Comparison of ENCODE assay signal across 31 cellular contexts in genomic region chr6:7559196-7559595, GRCh38. TPM values are rescaled to one million over a fixed set of nuclear protein-coding genes. Genes with fewer than 3 reads are reported as not detected.
DNase-seq lines count a peak whose midpoint lies in the region; TF ChIP-seq lines count a peak whose summit lies in the region.
"Had no signal": no experiment of that assay in that cellular context is flagged by ENCODE, and none has a peak within 500 bp of the region (broad histone marks: within the 10 kb centered on the region; RNA-seq: fewer than 3 reads in every experiment).

No MANE protein-coding gene starts in this region.

- H3K4me3 Mint-ChIP-seq in Caco-2 (ENCODE audit: unreplicated experiment) (peak overlapping the region; percentile 15), MCF 10A (ENCODE audit: unreplicated experiment) (peak overlapping the region; percentile 3)
- H3K4me3 Mint-ChIP-seq: activated naive CD8-positive, alpha-beta T cell treated with anti-CD3 and anti-CD28 coated beads for 36 hours; CD14-positive monocyte had no signal

- H3K79me2 ChIP-seq in hepatocyte, result peaks cover 44% of the 10 kb centered on the region
- peaks cover 6% of the 10 kb centered on the region for H3K79me2 ChIP-seq in trophoblast cell (ENCODE audit: control insufficient read depth, insufficient read depth, low read length, poor library complexity)

- H2BK120ac ChIP-seq in trophoblast cell (ENCODE audit: insufficient read depth, low read length, poor library complexity), result no peak overlapping the region

- H2BK5ac ChIP-seq in trophoblast cell (ENCODE audit: low read depth, low read length, poor library complexity), result peak overlapping the region; percentile 31

- no peaks in the 10 kb centered on the region for H3K9me2 ChIP-seq in hepatocyte (replicated peaks; ENCODE audit: insufficient read depth)

- H3K4ac ChIP-seq in trophoblast cell (ENCODE audit: low read depth, low read length), result no peak overlapping the region

- H3K27me3 ChIP-seq in Caco-2 (replicated peaks; ENCODE audit: control insufficient read depth, insufficient read depth, low read length) (no peaks in the 10 kb centered on the region), hepatocyte (no peaks in the 10 kb centered on the region), trophoblast cell (ENCODE audit: insufficient read depth, low read length) (no peaks in the 10 kb centered on the region), A673 (replicated peaks; ENCODE audit: insufficient read depth, low read depth, low read length, poor library complexity) (peaks cover 4% of the 10 kb centered on the region)

- no peak for TF ChIP-seq CTCF in Caco-2 (IDR thresholded peaks at IDR 0.05; ENCODE audit: insufficient read depth in 1 of 2, low read depth in 1 of 2, low read length in 1 of 2, severe bottlenecking in 1 of 2, unreplicated experiment in 1 of 2)
- no peak for TF ChIP-seq CTCF in MCF 10A (IDR thresholded peaks at IDR 0.05; ENCODE audit: unreplicated experiment)
- no peak for TF ChIP-seq CTCF in hepatocyte (IDR thresholded peaks at IDR 0.05; ENCODE audit: poor library complexity)
- TF ChIP-seq CTCF in A673 (conservative IDR thresholded peaks at IDR 0.05; ENCODE audit: low read depth, low read length), result no peak

- H3K27me3 Mint-ChIP-seq in Caco-2 (ENCODE audit: insufficient read depth, unreplicated experiment) (no peaks in the 10 kb centered on the region), MCF 10A (ENCODE audit: insufficient read depth, unreplicated experiment) (no peaks in the 10 kb centered on the region)

- H3K4me1 ChIP-seq in Caco-2 (peaks cover 42% of the 10 kb centered on the region), hepatocyte (ENCODE audit: insufficient read depth) (peaks cover 5% of the 10 kb centered on the region), trophoblast cell (ENCODE audit: control insufficient read depth in 1 of 2, insufficient read depth in 2 of 2, low read length in 2 of 2) (peaks cover 3 to 6% of the 10 kb centered on the region in 2 experiments), A673 (ENCODE audit: insufficient read depth, low read length, poor library complexity, severe bottlenecking) (no peaks in the 10 kb centered on the region)
- H3K4me1 ChIP-seq: gastrocnemius medialis, sigmoid colon had no signal

- H3K4me1 Mint-ChIP-seq in Caco-2 (ENCODE audit: low read depth, unreplicated experiment) (peaks cover 31% of the 10 kb centered on the region), MCF 10A (ENCODE audit: insufficient read depth, unreplicated experiment) (peaks cover 33% of the 10 kb centered on the region)
- H3K4me1 Mint-ChIP-seq: activated naive CD8-positive, alpha-beta T cell treated with anti-CD3 and anti-CD28 coated beads for 36 hours; CD14-positive monocyte had no signal

- no peak overlapping the region for H3K4me3 ChIP-seq in Caco-2 (ENCODE audit: low read depth, low read length)
- no peak overlapping the region for H3K4me3 ChIP-seq in hepatocyte
- no peak overlapping the region for H3K4me3 ChIP-seq in trophoblast cell (ENCODE audit: low read depth, low read length)
- no peak overlapping the region for H3K4me3 ChIP-seq in A673 (ENCODE audit: low read depth, low read length, poor library complexity, severe bottlenecking)
- H3K4me3 ChIP-seq: coronary artery, gastrocnemius medialis, sigmoid colon, upper lobe of right lung had no signal

- 90% methylated on average over 6 of the region's 6 CpGs for WGBS in hepatocyte (ENCODE audit: low lambda C conversion rate, missing lambda C conversion rate)
- no CpG with 5 or more reads among the region's 6 CpGs for WGBS in trophoblast cell (ENCODE audit: extremely low coverage, insufficient coverage, insufficient read length)

- H4K20me1 ChIP-seq in hepatocyte (ENCODE audit: insufficient read depth, poor library complexity, severe bottlenecking), result no peaks in the 10 kb centered on the region

- peaks cover 2% of the 10 kb centered on the region for H3K79me1 ChIP-seq in trophoblast cell (ENCODE audit: low read length)

- DNase-seq in Caco-2, result no peak
- no peak for DNase-seq in MCF 10A (ENCODE audit: unreplicated experiment)
- no peak for DNase-seq in hepatocyte (ENCODE audit: low spot score)
- DNase-seq in trophoblast cell, result peak in 1 of 2 donors; percentile 23
- no peak for DNase-seq in A673 (ENCODE audit: low spot score)
- no peak for DNase-seq in HK-2 (ENCODE audit: unreplicated experiment)
- DNase-seq in activated CD4-positive, CD25-positive, alpha-beta regulatory T cell treated with anti-CD3 and anti-CD28 coated beads, Interleukin-2, amount 50 U/mL, for 72 hours, result no peak
- no peak for DNase-seq in activated CD4-positive, alpha-beta T cell treated with anti-CD3 and anti-CD28 coated beads, Interleukin-2, amount 50 U/mL, for 4 hours
- DNase-seq: activated CD4-positive, alpha-beta T cell treated with anti-CD3 and anti-CD28 coated beads for 48 hours; activated CD8-positive, alpha-beta memory T cell treated with anti-CD3 and anti-CD28 coated beads for 24 hours; activated gamma-delta T cell; activated naive CD8-positive, alpha-beta T cell treated with anti-CD3 and anti-CD28 coated beads for 36 hours; activated T-cell treated with anti-CD3 and anti-CD28 coated beads, Interleukin-2, amount 50 U/mL, for 1 hour; aorta; DND-41; effector memory CD4-positive, alpha-beta T cell; gastrocnemius medialis; GF-D8; hippocampal formation; IMR-90; left colon; mesenchymal stem cell; MV-4-11; NCI-H1436; sigmoid colon; stimulated activated CD4-positive, alpha-beta T cell treated with anti-CD3 and anti-CD28 coated beads, Interleukin-4, amount 100 ng/mL, for 4 hours; upper lobe of right lung; WERI-Rb-1 had no signal

- no peak overlapping the region for H4K12ac ChIP-seq in trophoblast cell (ENCODE audit: low read depth, low read length)

- H3K4me2 ChIP-seq in hepatocyte (no peak overlapping the region), trophoblast cell (ENCODE audit: low read length) (no peak overlapping the region)

- H3K27ac ChIP-seq in hepatocyte, result peak overlapping the region; percentile 80
- peak overlapping the region; percentile 50 for H3K27ac ChIP-seq in trophoblast cell (ENCODE audit: low read depth, low read length)
- H3K27ac ChIP-seq in A673 (ENCODE audit: low read depth, low read length, poor library complexity, severe bottlenecking), result no peak overlapping the region
- H3K27ac ChIP-seq: coronary artery, gastrocnemius medialis, neutrophil, sigmoid colon, upper lobe of right lung, WERI-Rb-1 had no signal

- no peak overlapping the region for H2AK5ac ChIP-seq in trophoblast cell (ENCODE audit: low read length)

- H3K23ac ChIP-seq in trophoblast cell (ENCODE audit: low read length), result peak overlapping the region; percentile 83

- intact Hi-C loops in Caco-2 (cut with micrococcal nuclease; ENCODE audit: unreplicated experiment) (no loop called here), MCF 10A (cut with micrococcal nuclease) (no loop called here), A673 (cut with micrococcal nuclease; ENCODE audit: unreplicated experiment) (no loop called here)

- no peak overlapping the region for H4K8ac ChIP-seq in trophoblast cell (ENCODE audit: low read depth, low read length)

- no peak overlapping the region for H2AFZ ChIP-seq in hepatocyte
- H2AFZ ChIP-seq in trophoblast cell (ENCODE audit: insufficient read depth, low read length, poor library complexity), result no peak overlapping the region

- H4K91ac ChIP-seq in trophoblast cell (ENCODE audit: low read depth, low read length), result no peak overlapping the region

- H3K18ac ChIP-seq in trophoblast cell (ENCODE audit: low read length), result no peak overlapping the region

- POLR2A ChIA-PET in Caco-2 (lab: Charles Lee), result interaction anchor here (0.6 to 1.3 kb wide), 2 partner anchors 11 to 22 kb away, joined by 3 to 5 read pairs; no protein-coding TSS in a partner anchor
- POLR2A ChIA-PET in MCF 10A (lab: Yijun Ruan, JAX), result interaction anchor here (0.9 to 29.8 kb wide), 10 partner anchors 10 to 169 kb away, joined by 3 to 872 read pairs (median 21); partner anchors contain the start of genes CAGE1, DSP and RIOK1
- POLR2A ChIA-PET in A673 (lab: Charles Lee; ENCODE audit: low non-redundant PET), result no interaction called here

- H3K36me3 ChIP-seq in Caco-2 (ENCODE audit: control insufficient read depth, insufficient read depth, low read length), result peaks cover 9% of the 10 kb centered on the region
- H3K36me3 ChIP-seq in hepatocyte (replicated peaks; ENCODE audit: insufficient read depth, low read depth), result no peaks in the 10 kb centered on the region
- H3K36me3 ChIP-seq in trophoblast cell (ENCODE audit: control insufficient read depth in 1 of 2, insufficient read depth in 2 of 2, low read length in 2 of 2), result peaks cover 27 to 51% of the 10 kb centered on the region in 2 experiments
- no peaks in the 10 kb centered on the region for H3K36me3 ChIP-seq in A673 (ENCODE audit: insufficient read depth, low read length, poor library complexity, severe bottlenecking)
- H3K36me3 ChIP-seq: gastrocnemius medialis, neutrophil, sigmoid colon, upper lobe of right lung, WERI-Rb-1 had no signal

- H3K9me3 Mint-ChIP-seq in Caco-2 (ENCODE audit: unreplicated experiment), result no peaks in the 10 kb centered on the region
- H3K9me3 Mint-ChIP-seq in MCF 10A (ENCODE audit: unreplicated experiment), result no peaks in the 10 kb centered on the region
- H3K9me3 Mint-ChIP-seq: activated naive CD8-positive, alpha-beta T cell treated with anti-CD3 and anti-CD28 coated beads for 36 hours; CD14-positive monocyte had no signal

- BruUV-seq in Caco-2 (replicated peaks; lab: Mats Ljungman, UMichigan) (TSS peak; percentile 72), MCF 10A (replicated peaks; lab: Mats Ljungman, UMichigan) (no TSS peak), A673 (replicated peaks; lab: Mats Ljungman, UMichigan) (no TSS peak)

- no peak overlapping the region for H3K14ac ChIP-seq in trophoblast cell (ENCODE audit: low read length)

- H3K27ac Mint-ChIP-seq in Caco-2 (ENCODE audit: unreplicated experiment) (peak overlapping the region; percentile 20), MCF 10A (ENCODE audit: low read depth, unreplicated experiment) (peak overlapping the region; percentile 88)
- H3K27ac Mint-ChIP-seq: activated naive CD8-positive, alpha-beta T cell treated with anti-CD3 and anti-CD28 coated beads for 36 hours; CD14-positive monocyte had no signal

- H3K9ac ChIP-seq in trophoblast cell (ENCODE audit: low read length), result peak overlapping the region; percentile 33

- peak overlapping the region; percentile 50 for H2BK12ac ChIP-seq in trophoblast cell (ENCODE audit: low read length)

- peaks cover 86% of the 10 kb centered on the region for H3K36me3 Mint-ChIP-seq in Caco-2 (ENCODE audit: insufficient read depth, unreplicated experiment)
- H3K36me3 Mint-ChIP-seq in MCF 10A (ENCODE audit: insufficient read depth, unreplicated experiment), result no peaks in the 10 kb centered on the region
- H3K36me3 Mint-ChIP-seq: activated naive CD8-positive, alpha-beta T cell treated with anti-CD3 and anti-CD28 coated beads for 36 hours; CD14-positive monocyte had no signal

- CTCF ChIA-PET in Caco-2 (lab: Charles Lee), result no interaction called here
- CTCF ChIA-PET in MCF 10A (lab: Yijun Ruan, JAX), result interaction anchor here (0.7 to 1.0 kb wide), 2 partner anchors 15 to 134 kb away, joined by 3 read pairs; no protein-coding TSS in a partner anchor
- CTCF ChIA-PET in A673 (lab: Charles Lee), result no interaction called here

- H3K9me3 ChIP-seq in Caco-2 (no peaks in the 10 kb centered on the region), hepatocyte (ENCODE audit: low read depth) (no peaks in the 10 kb centered on the region), trophoblast cell (ENCODE audit: insufficient read depth, low read depth, low read length) (no peaks in the 10 kb centered on the region), A673 (ENCODE audit: low read depth, low read length, poor library complexity, severe bottlenecking) (no peaks in the 10 kb centered on the region)
- H3K9me3 ChIP-seq: gastrocnemius medialis, neutrophil, sigmoid colon, upper lobe of right lung had no signal

RNA-seq across cellular contexts. Expression of gene DSP, which starts 17.7 kb away (rescaled TPM):
- total RNA-seq in Caco-2 (2022) (191 and 193 TPM in 2 replicates), MCF 10A (2022) (163 and 227 TPM in 2 replicates), hepatocyte (123 and 156 TPM in 2 replicates), A673 (2021) (0.28 and 0.46 TPM in 2 replicates)
- polyA plus RNA-seq in hepatocyte, result 73.7 and 78.1 TPM in 2 replicates
- 170 and 176 TPM in 2 replicates for polyA plus RNA-seq in trophoblast cell (2013)
- polyA plus RNA-seq: CD14-positive monocyte had no signal

RNA-seq across cellular contexts. Expression of gene SNRNP48, which starts 30.8 kb away (rescaled TPM):
- total RNA-seq in Caco-2 (2022) (25.1 and 29.1 TPM in 2 replicates), MCF 10A (2022) (10.2 and 11.2 TPM in 2 replicates), hepatocyte (14.6 and 15.3 TPM in 2 replicates), A673 (2021) (27.4 and 29.4 TPM in 2 replicates)
- polyA plus RNA-seq in hepatocyte, result 4.0 and 7.6 TPM in 2 replicates
- polyA plus RNA-seq in trophoblast cell (2013), result 11.8 and 12.3 TPM in 2 replicates

Comparison
In these comparisons a context has a peak if more than half of its experiments do, and no peak if none do; other contexts are left out.
1. RNA of gene DSP, which starts 17.7 kb away (total RNA-seq): 163 to 227 TPM in MCF 10A, 191 to 193 TPM in Caco-2 and 123 to 156 TPM in hepatocyte; 0.28 to 0.46 TPM in A673; every median in the first group is over 10 times any median in the second.